In genomic region chr10:4132216-4132556, GRCh38 we compare ENCODE assay signal across 1 cellular context.
TF ChIP-seq lines count a peak whose summit lies in the region.

No MANE protein-coding gene starts in this region.

TF ChIP-seq in HEK293, 187 proteins besides CTCF, POLR2A, EP300 and RAD21 (continued from another document):
- TF ChIP-seq, protein P1, sequence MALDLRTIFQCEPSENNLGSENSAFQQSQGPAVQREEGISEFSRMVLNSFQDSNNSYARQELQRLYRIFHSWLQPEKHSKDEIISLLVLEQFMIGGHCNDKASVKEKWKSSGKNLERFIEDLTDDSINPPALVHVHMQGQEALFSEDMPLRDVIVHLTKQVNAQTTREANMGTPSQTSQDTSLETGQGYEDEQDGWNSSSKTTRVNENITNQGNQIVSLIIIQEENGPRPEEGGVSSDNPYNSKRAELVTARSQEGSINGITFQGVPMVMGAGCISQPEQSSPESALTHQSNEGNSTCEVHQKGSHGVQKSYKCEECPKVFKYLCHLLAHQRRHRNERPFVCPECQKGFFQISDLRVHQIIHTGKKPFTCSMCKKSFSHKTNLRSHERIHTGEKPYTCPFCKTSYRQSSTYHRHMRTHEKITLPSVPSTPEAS (tag by site-specific recombination; IDR thresholded peaks at IDR 0.05) = peak; percentile 14; the same call in 1 of the 2 replicates
- 0 out of 2 replicates have a peak, but pooled peaks have one; percentile 9 for TF ChIP-seq ZNF248 (tag by site-specific recombination; IDR thresholded peaks at IDR 0.05)
